ENCODE assay signal across 1 cellular context in the genomic region with DNA sequence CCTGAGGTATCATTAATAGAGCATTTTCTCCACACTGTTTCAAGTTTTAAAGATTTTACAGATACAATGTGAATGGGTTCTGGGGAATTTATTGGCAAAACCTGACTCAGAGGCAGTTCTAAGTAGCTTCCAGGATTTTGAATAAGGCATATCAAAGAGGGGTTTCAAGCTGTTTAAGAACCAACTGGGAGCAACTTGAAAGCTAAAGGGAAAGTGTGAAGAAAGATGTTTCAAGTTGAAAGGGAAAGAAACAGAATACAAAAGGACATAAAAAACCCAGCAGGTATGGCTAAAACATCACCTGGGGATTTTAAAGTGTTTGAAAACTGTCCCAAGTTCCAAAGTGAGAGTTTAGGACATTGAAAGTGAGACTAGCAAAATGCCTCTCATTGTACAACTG.
TF ChIP-seq lines count a peak whose summit lies in the region.

No MANE protein-coding gene starts in this region.

TF ChIP-seq in GM23338, 12 proteins besides CTCF, POLR2A, EP300 and RAD21 (continued from another document):
- TF ChIP-seq, protein P1, sequence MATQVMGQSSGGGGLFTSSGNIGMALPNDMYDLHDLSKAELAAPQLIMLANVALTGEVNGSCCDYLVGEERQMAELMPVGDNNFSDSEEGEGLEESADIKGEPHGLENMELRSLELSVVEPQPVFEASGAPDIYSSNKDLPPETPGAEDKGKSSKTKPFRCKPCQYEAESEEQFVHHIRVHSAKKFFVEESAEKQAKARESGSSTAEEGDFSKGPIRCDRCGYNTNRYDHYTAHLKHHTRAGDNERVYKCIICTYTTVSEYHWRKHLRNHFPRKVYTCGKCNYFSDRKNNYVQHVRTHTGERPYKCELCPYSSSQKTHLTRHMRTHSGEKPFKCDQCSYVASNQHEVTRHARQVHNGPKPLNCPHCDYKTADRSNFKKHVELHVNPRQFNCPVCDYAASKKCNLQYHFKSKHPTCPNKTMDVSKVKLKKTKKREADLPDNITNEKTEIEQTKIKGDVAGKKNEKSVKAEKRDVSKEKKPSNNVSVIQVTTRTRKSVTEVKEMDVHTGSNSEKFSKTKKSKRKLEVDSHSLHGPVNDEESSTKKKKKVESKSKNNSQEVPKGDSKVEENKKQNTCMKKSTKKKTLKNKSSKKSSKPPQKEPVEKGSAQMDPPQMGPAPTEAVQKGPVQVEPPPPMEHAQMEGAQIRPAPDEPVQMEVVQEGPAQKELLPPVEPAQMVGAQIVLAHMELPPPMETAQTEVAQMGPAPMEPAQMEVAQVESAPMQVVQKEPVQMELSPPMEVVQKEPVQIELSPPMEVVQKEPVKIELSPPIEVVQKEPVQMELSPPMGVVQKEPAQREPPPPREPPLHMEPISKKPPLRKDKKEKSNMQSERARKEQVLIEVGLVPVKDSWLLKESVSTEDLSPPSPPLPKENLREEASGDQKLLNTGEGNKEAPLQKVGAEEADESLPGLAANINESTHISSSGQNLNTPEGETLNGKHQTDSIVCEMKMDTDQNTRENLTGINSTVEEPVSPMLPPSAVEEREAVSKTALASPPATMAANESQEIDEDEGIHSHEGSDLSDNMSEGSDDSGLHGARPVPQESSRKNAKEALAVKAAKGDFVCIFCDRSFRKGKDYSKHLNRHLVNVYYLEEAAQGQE (IDR thresholded peaks at IDR 0.05; ENCODE audit: unreplicated experiment) = no peak
- TF ChIP-seq EZH2phosphoT487 (IDR thresholded peaks at IDR 0.05; ENCODE audit: unreplicated experiment) (no peak), NANOG (IDR thresholded peaks at IDR 0.05; ENCODE audit: borderline replicate concordance) (no peak), CREB1 (CRISPR knock-in tag; IDR thresholded peaks at IDR 0.05; ENCODE audit: low read depth) (no peak), JUNB (IDR thresholded peaks at IDR 0.05; ENCODE audit: unreplicated experiment) (no peak), STAT1 (IDR thresholded peaks at IDR 0.05; ENCODE audit: unreplicated experiment) (no peak), EZH2 (IDR thresholded peaks at IDR 0.05; ENCODE audit: low read depth, unreplicated experiment) (no peak), ZNF114 (CRISPR knock-in tag; IDR thresholded peaks at IDR 0.05) (no peak)
- TF ChIP-seq, protein P2, sequence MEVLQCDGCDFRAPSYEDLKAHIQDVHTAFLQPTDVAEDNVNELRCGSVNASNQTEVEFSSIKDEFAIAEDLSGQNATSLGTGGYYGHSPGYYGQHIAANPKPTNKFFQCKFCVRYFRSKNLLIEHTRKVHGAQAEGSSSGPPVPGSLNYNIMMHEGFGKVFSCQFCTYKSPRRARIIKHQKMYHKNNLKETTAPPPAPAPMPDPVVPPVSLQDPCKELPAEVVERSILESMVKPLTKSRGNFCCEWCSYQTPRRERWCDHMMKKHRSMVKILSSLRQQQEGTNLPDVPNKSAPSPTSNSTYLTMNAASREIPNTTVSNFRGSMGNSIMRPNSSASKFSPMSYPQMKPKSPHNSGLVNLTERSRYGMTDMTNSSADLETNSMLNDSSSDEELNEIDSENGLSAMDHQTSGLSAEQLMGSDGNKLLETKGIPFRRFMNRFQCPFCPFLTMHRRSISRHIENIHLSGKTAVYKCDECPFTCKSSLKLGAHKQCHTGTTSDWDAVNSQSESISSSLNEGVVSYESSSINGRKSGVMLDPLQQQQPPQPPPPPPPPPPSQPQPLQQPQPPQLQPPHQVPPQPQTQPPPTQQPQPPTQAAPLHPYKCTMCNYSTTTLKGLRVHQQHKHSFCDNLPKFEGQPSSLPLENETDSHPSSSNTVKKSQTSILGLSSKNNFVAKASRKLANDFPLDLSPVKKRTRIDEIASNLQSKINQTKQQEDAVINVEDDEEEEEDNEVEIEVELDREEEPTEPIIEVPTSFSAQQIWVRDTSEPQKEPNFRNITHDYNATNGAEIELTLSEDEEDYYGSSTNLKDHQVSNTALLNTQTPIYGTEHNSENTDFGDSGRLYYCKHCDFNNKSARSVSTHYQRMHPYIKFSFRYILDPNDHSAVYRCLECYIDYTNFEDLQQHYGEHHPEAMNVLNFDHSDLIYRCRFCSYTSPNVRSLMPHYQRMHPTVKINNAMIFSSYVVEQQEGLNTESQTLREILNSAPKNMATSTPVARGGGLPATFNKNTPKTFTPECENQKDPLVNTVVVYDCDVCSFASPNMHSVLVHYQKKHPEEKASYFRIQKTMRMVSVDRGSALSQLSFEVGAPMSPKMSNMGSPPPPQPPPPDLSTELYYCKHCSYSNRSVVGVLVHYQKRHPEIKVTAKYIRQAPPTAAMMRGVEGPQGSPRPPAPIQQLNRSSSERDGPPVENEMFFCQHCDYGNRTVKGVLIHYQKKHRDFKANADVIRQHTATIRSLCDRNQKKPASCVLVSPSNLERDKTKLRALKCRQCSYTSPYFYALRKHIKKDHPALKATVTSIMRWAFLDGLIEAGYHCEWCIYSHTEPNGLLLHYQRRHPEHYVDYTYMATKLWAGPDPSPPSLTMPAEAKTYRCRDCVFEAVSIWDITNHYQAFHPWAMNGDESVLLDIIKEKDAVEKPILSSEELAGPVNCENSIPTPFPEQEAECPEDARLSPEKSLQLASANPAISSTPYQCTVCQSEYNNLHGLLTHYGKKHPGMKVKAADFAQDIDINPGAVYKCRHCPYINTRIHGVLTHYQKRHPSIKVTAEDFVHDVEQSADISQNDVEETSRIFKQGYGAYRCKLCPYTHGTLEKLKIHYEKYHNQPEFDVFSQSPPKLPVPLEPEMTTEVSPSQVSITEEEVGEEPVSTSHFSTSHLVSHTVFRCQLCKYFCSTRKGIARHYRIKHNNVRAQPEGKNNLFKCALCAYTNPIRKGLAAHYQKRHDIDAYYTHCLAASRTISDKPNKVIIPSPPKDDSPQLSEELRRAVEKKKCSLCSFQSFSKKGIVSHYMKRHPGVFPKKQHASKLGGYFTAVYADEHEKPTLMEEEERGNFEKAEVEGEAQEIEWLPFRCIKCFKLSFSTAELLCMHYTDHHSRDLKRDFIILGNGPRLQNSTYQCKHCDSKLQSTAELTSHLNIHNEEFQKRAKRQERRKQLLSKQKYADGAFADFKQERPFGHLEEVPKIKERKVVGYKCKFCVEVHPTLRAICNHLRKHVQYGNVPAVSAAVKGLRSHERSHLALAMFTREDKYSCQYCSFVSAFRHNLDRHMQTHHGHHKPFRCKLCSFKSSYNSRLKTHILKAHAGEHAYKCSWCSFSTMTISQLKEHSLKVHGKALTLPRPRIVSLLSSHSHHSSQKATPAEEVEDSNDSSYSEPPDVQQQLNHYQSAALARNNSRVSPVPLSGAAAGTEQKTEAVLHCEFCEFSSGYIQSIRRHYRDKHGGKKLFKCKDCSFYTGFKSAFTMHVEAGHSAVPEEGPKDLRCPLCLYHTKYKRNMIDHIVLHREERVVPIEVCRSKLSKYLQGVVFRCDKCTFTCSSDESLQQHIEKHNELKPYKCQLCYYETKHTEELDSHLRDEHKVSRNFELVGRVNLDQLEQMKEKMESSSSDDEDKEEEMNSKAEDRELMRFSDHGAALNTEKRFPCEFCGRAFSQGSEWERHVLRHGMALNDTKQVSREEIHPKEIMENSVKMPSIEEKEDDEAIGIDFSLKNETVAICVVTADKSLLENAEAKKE (CRISPR knock-in tag; IDR thresholded peaks at IDR 0.05) = no peak
- TF ChIP-seq, protein P3, sequence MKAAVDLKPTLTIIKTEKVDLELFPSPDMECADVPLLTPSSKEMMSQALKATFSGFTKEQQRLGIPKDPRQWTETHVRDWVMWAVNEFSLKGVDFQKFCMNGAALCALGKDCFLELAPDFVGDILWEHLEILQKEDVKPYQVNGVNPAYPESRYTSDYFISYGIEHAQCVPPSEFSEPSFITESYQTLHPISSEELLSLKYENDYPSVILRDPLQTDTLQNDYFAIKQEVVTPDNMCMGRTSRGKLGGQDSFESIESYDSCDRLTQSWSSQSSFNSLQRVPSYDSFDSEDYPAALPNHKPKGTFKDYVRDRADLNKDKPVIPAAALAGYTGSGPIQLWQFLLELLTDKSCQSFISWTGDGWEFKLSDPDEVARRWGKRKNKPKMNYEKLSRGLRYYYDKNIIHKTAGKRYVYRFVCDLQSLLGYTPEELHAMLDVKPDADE (IDR thresholded peaks at IDR 0.05) = no peak
